15 cellular contexts compared by ENCODE assay signal in the genomic region with DNA sequence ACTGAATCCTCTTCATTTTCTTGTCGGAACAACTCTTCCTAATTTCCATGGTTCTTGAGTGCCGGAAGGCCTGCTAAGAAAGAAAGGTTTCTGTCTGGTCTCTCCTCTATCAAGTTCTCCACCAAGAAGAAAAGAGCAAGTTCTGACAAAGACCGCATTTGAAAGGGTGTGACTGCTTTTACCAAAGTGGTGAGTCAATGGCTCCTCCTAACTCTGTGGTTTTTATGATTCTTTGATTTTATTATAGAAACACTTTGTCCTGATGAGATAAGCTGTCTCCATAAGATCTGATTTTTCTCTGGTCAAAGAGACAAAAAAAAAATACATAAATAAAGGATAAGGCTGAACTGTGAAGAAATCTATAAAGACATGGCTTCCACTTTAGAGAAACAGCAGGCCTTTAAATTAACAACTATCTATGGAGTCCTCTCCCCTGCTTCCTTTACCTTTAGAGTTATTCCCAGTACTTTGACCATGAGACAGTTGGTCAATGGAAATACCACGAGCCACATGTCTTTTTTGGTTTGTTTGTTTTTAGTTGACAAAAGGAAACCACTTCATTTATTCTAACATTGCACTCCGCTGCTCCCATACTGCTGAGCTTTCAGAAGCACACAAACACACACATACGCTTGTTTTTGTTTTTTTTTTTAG.
DNase-seq lines count a peak whose midpoint lies in the region; ATAC-seq, FAIRE-seq and TF ChIP-seq lines count a peak whose summit lies in the region.
"Had no signal": no experiment of that assay in that cellular context is flagged by ENCODE, and none has a peak within 500 bp of the region (broad histone marks: within the 10 kb centered on the region; RNA-seq: fewer than 3 reads in every experiment).

No MANE protein-coding gene starts in this region.

- peak; percentile 65 for FAIRE-seq in H54 (lab: Jason Lieb, UNC)

- H3K27ac ChIP-seq in RWPE1, result peak overlapping the region; percentile 96
- H3K27ac ChIP-seq in skin epidermis, result peak overlapping the region in 18 of 21 experiments; percentile 16 to 83 (median 68)
- H3K27ac ChIP-seq in left ventricle myocardium inferior (replicated peaks), result no peak overlapping the region
- H3K27ac ChIP-seq: colonic mucosa, gastrocnemius medialis had no signal

- no peaks in the 10 kb centered on the region for H3K4me1 ChIP-seq in left ventricle myocardium inferior
- H3K4me1 ChIP-seq: colonic mucosa, gastrocnemius medialis had no signal

- H3K27me3 ChIP-seq in left ventricle myocardium inferior (ENCODE audit: low read depth), result no peaks in the 10 kb centered on the region
- H3K27me3 ChIP-seq: colonic mucosa, gastrocnemius medialis had no signal

- H3K36me3 ChIP-seq in left ventricle myocardium inferior, result peaks cover 45% of the 10 kb centered on the region
- H3K36me3 ChIP-seq: colonic mucosa had no signal

- POLR2A ChIA-PET in RWPE1 (lab: Yijun Ruan, JAX; ENCODE audit: low non-redundant PET), result interaction anchor here (0.6 kb wide), 1 partner anchor 100 kb away, joined by 18 read pairs; no protein-coding TSS in a partner anchor

- intact Hi-C loops in left ventricle myocardium inferior (cut with micrococcal nuclease), result no loop called here

- TF ChIP-seq POLR2A in H54 (IDR thresholded peaks at IDR 0.05; ENCODE audit: low read depth, low read length), result no peak

- H3K4me3 ChIP-seq in skin epidermis (no peak overlapping the region), left ventricle myocardium inferior (no peak overlapping the region)
- H3K4me3 ChIP-seq: colonic mucosa, gastrocnemius medialis had no signal

- no peak for DNase-seq in H54 (ENCODE audit: insufficient read length, low spot score)
- peak; percentile 78 for DNase-seq in RWPE1 (ENCODE audit: low spot score)
- no peak for DNase-seq in left ventricle myocardium inferior
- DNase-seq in NCI-H1417 treated with DMSO at 0.1 percent for 48 hours (lab: John Stamatoyannopoulos, UW), result no peak
- DNase-seq: activated naive CD4-positive, alpha-beta T cell treated with Interleukin-2 at 50 U/mL for 16 hours; colonic mucosa; gastrocnemius medialis; Karpas-422; kidney glomerular epithelial cell; naive B cell; retina; substantia nigra had no signal

- H3K9me3 ChIP-seq in left ventricle myocardium inferior (replicated peaks), result no peaks in the 10 kb centered on the region
- H3K9me3 ChIP-seq: colonic mucosa, gastrocnemius medialis had no signal

- TF ChIP-seq CTCF in RWPE1 (conservative IDR thresholded peaks at IDR 0.05; ENCODE audit: low read depth), result no peak
- TF ChIP-seq CTCF in left ventricle myocardium inferior (IDR thresholded peaks at IDR 0.05; ENCODE audit: borderline replicate concordance), result no peak

- CTCF ChIA-PET in RWPE1 (lab: Yijun Ruan, JAX), result interaction anchor here (1.0 kb wide), 1 partner anchor 50 kb away, joined by 8 read pairs; no protein-coding TSS in a partner anchor

- ATAC-seq in esophagus mucosa, result peak; percentile 90
- no peak for ATAC-seq in GM19467 (IDR thresholded peaks at IDR 0.05; ENCODE audit: unreplicated experiment)
- ATAC-seq: gastrocnemius medialis had no signal
